In genomic region chr4:101191302-101192098, GRCh38 we compare ENCODE assay signal across 9 cellular contexts.
A peak's percentile ranks its signal among the peaks of the same experiment; 100 is the strongest.
DNase-seq lines count a peak whose midpoint lies in the region; TF ChIP-seq lines count a peak whose summit lies in the region.
"Had no signal": no experiment of that assay in that cellular context is flagged by ENCODE, and none has a peak within 500 bp of the region (broad histone marks: within the 10 kb centered on the region; RNA-seq: fewer than 3 reads in every experiment).

No MANE protein-coding gene starts in this region.

- peaks cover 43% of the 10 kb centered on the region for H4K20me1 ChIP-seq in smooth muscle cell (ENCODE audit: low read depth)

- H3K4me2 ChIP-seq in smooth muscle cell = peak overlapping the region; percentile 2

- peaks cover 9% of the 10 kb centered on the region for H3K36me3 Mint-ChIP-seq in HFFc6 (ENCODE audit: low read depth)
- H3K36me3 Mint-ChIP-seq in activated T-cell treated with anti-CD3 and anti-CD28 coated beads, Interleukin-2, amount 50 U/mL, for 24 hours (ENCODE audit: low read depth) = peaks cover 12% of the 10 kb centered on the region

- H3K36me3 ChIP-seq in smooth muscle cell (ENCODE audit: low read depth) = no peaks in the 10 kb centered on the region

- H3K4me1 ChIP-seq in smooth muscle cell (ENCODE audit: low read depth) = peaks cover 8% of the 10 kb centered on the region

- peaks cover 4% of the 10 kb centered on the region for H3F3A ChIP-seq in smooth muscle cell (ENCODE audit: low read depth)

- H3K27ac ChIP-seq in caudate nucleus (ENCODE audit: low read depth, low read length) = peak overlapping the region; percentile 56
- peak overlapping the region; percentile 39 for H3K27ac ChIP-seq in smooth muscle cell (ENCODE audit: low read depth)

- H2AFZ ChIP-seq in smooth muscle cell (ENCODE audit: low read depth) = no peak overlapping the region

- TF ChIP-seq CTCF in HFFc6 (IDR thresholded peaks at IDR 0.05) (no peak), smooth muscle cell (IDR thresholded peaks at IDR 0.05; ENCODE audit: borderline replicate concordance, insufficient read depth, poor library complexity, severe bottlenecking) (no peak)

- peak overlapping the region; percentile 33; the same call in 1 of the 2 replicates for H3K4me3 Mint-ChIP-seq in HFFc6
- H3K4me3 Mint-ChIP-seq in activated T-cell treated with anti-CD3 and anti-CD28 coated beads, Interleukin-2, amount 50 U/mL, for 24 hours = no peak overlapping the region
- H3K4me3 Mint-ChIP-seq: T-helper 1 cell treated with Interleukin-12 subunit alpha and Interleukin-12 subunit beta and Interleukin-4 antibody, amounts not matched to agents 30 μg/mL and 1 μg/mL, for 36 hours had no signal

- no peaks in the 10 kb centered on the region for H3K27me3 ChIP-seq in smooth muscle cell (ENCODE audit: low read depth)

- whole genome bisulfite sequencing in smooth muscle cell (ENCODE audit: low lambda C conversion rate) = 38% methylated on average over 4 of the region's 4 CpGs

- no peak overlapping the region for H3K9ac ChIP-seq in smooth muscle cell (ENCODE audit: low read depth)

- no peaks in the 10 kb centered on the region for H3K9me3 ChIP-seq in smooth muscle cell (replicated peaks; ENCODE audit: low read depth)

- peaks cover 21% of the 10 kb centered on the region for H3K4me1 Mint-ChIP-seq in HFFc6 (ENCODE audit: low read depth)
- peaks cover 20% of the 10 kb centered on the region for H3K4me1 Mint-ChIP-seq in activated T-cell treated with anti-CD3 and anti-CD28 coated beads, Interleukin-2, amount 50 U/mL, for 24 hours (ENCODE audit: low read depth)

- H3K9me3 Mint-ChIP-seq in HFFc6 = no peaks in the 10 kb centered on the region
- H3K9me3 Mint-ChIP-seq in activated T-cell treated with anti-CD3 and anti-CD28 coated beads, Interleukin-2, amount 50 U/mL, for 24 hours = no peaks in the 10 kb centered on the region
- H3K9me3 Mint-ChIP-seq: T-helper 1 cell treated with Interleukin-12 subunit alpha and Interleukin-12 subunit beta and Interleukin-4 antibody, amounts not matched to agents 30 μg/mL and 1 μg/mL, for 36 hours had no signal

- peak overlapping the region; percentile 72 for H3K27ac Mint-ChIP-seq in HFFc6
- no peak overlapping the region for H3K27ac Mint-ChIP-seq in activated T-cell treated with anti-CD3 and anti-CD28 coated beads, Interleukin-2, amount 50 U/mL, for 24 hours
- H3K27ac Mint-ChIP-seq: T-helper 1 cell treated with Interleukin-12 subunit alpha and Interleukin-12 subunit beta and Interleukin-4 antibody, amounts not matched to agents 30 μg/mL and 1 μg/mL, for 36 hours had no signal

- H3K27me3 Mint-ChIP-seq in HFFc6 (ENCODE audit: insufficient read depth) = no peaks in the 10 kb centered on the region
- no peaks in the 10 kb centered on the region for H3K27me3 Mint-ChIP-seq in activated T-cell treated with anti-CD3 and anti-CD28 coated beads, Interleukin-2, amount 50 U/mL, for 24 hours

- H3K4me3 ChIP-seq in smooth muscle cell = no peak overlapping the region

- H3K79me2 ChIP-seq in smooth muscle cell (ENCODE audit: low read depth) = peaks cover 72% of the 10 kb centered on the region

- DNase-seq in HFFc6 (peak; percentile 69), caudate nucleus (lab: John Stamatoyannopoulos, UW) (peak in 52 of 61 donors; percentile 3 to 86 (median 42)), islet precursor cell (peak; percentile 67), smooth muscle cell (lab: John Stamatoyannopoulos, UW; ENCODE audit: unreplicated experiment) (peak; percentile 1), NAMALWA (ENCODE audit: low spot score) (no peak), NOMO-1 treated with DMSO at 0.1 percent for 48 hours (lab: John Stamatoyannopoulos, UW; ENCODE audit: unreplicated experiment) (no peak), RKO (ENCODE audit: low spot score) (no peak)
- DNase-seq in activated T-cell treated with anti-CD3 and anti-CD28 coated beads, Interleukin-2, amount 50 U/mL, for 24 hours = no peak

Comparison
In these comparisons a context has a peak if more than half of its experiments do, and no peak if none do; other contexts are left out.
1. DNase-seq: peak in HFFc6 (single experiment), caudate nucleus (52 of 61), islet precursor cell (single experiment) and smooth muscle cell (single experiment); none in NAMALWA (single experiment), NOMO-1 treated with DMSO at 0.1 percent for 48 hours (single experiment), RKO (single experiment) and activated T-cell treated with anti-CD3 and anti-CD28 coated beads, Interleukin-2, amount 50 U/mL, for 24 hours (single experiment).